Comparison of ENCODE assay signal across 1 cellular context in genomic region chr1:151142411-151143056, GRCh38.
TF ChIP-seq lines count a peak whose summit lies in the region.

No MANE protein-coding gene starts in this region.

TF ChIP-seq in SK-N-SH, 30 proteins besides CTCF, POLR2A, EP300 and RAD21 (continued from another document):
- TF ChIP-seq REST (IDR thresholded peaks at IDR 0.05; ENCODE audit: low read depth, low read length) (no peak), MXI1 (IDR thresholded peaks at IDR 0.05; ENCODE audit: low read depth, low read length) (no peak), SIN3A (IDR thresholded peaks at IDR 0.05; ENCODE audit: borderline replicate concordance, low read depth, low read length) (no peak), FOXM1 (IDR thresholded peaks at IDR 0.05; ENCODE audit: low read depth) (no peak), USF1 (IDR thresholded peaks at IDR 0.05; ENCODE audit: borderline replicate concordance, low read depth) (no peak)
